Comparison of ENCODE assay signal across 8 cellular contexts in genomic region chr1:20717452-20718342, GRCh38. TPM values are rescaled to one million over a fixed set of nuclear protein-coding genes. Genes with fewer than 3 reads are reported as not detected.
DNase-seq lines count a peak whose midpoint lies in the region; ATAC-seq and TF ChIP-seq lines count a peak whose summit lies in the region.

Gene KIF17 (minus strand): TSS chr1:20718007. CDS start chr1:20717706, 301 bp downstream.

- TF ChIP-seq POLR2A in suprapubic skin (IDR thresholded peaks at IDR 0.05) = no peak

- H3K4me3 Mint-ChIP-seq in activated T-helper 1 cell treated with anti-CD3 and anti-CD28 coated beads, Interleukin-12 subunit alpha, Interleukin-12 subunit beta, Interleukin-2, Interleukin-4 antibody, amounts not matched to agents 30 ng/mL and 10 ng/mL and 1 ng/mL, durations not matched to agents 14 hours and 24 hours and 36 hours = peak within 1 kb of the TSS; percentile 60
- peak within 1 kb of the TSS; percentile 76 for H3K4me3 Mint-ChIP-seq in natural killer cell treated with Interleukin-12 subunit alpha and Interleukin-12 subunit beta and Interleukin-15 and Interleukin-18, amount 100 ng/mL, for 72 hours

- H3K4me3 ChIP-seq in A673 (ENCODE audit: low read depth, low read length, poor library complexity, severe bottlenecking) (peak within 1 kb of the TSS; percentile 50), OCI-LY3 (ENCODE audit: low read length) (0 out of 2 replicates have a peak within 1 kb of the TSS, but pooled peaks have one; percentile 13), fibroblast of lung (replicated peaks in 1 of 4; ENCODE audit: control extremely low read depth in 1 of 4, insufficient read depth in 1 of 4, low read depth in 3 of 4, low read length in 4 of 4) (peak within 1 kb of the TSS in 3 of 4 experiments; percentile 9 to 52 (median 26)), suprapubic skin (peak within 1 kb of the TSS; percentile 49)

- no peak within 1 kb of the TSS for H2AFZ ChIP-seq in OCI-LY3 (ENCODE audit: low read depth, low read length)
- peak within 1 kb of the TSS; percentile 41 for H2AFZ ChIP-seq in fibroblast of lung (ENCODE audit: low read length)

- BruUV-seq in A673 (replicated peaks; lab: Mats Ljungman, UMichigan) = no TSS peak

- H3K4me2 ChIP-seq in OCI-LY3 (ENCODE audit: low read length) (peak within 1 kb of the TSS; percentile 17; the same call in 1 of the 2 replicates), fibroblast of lung (ENCODE audit: extremely low read depth, insufficient read depth, low read length) (peak within 1 kb of the TSS; percentile 51)

- CTCF ChIA-PET in A673 (lab: Charles Lee) = interaction anchor here (1.2 kb wide), 1 partner anchor 21 kb away, joined by 4 read pairs; no protein-coding TSS in a partner anchor

- no peak for TF ChIP-seq EP300 in suprapubic skin (IDR thresholded peaks at IDR 0.05)

- H3K27me3 Mint-ChIP-seq in activated T-helper 1 cell treated with anti-CD3 and anti-CD28 coated beads, Interleukin-12 subunit alpha, Interleukin-12 subunit beta, Interleukin-2, Interleukin-4 antibody, amounts not matched to agents 30 ng/mL and 10 ng/mL and 1 ng/mL, durations not matched to agents 14 hours and 24 hours and 36 hours (ENCODE audit: insufficient read depth) = peaks cover 38% of the 10 kb centered on the region
- H3K27me3 Mint-ChIP-seq in natural killer cell treated with Interleukin-12 subunit alpha and Interleukin-12 subunit beta and Interleukin-15 and Interleukin-18, amount 100 ng/mL, for 72 hours = peaks cover 13 to 20% of the 10 kb centered on the region in 2 donors

- no peaks in the 10 kb centered on the region for H3K4me1 ChIP-seq in A673 (ENCODE audit: insufficient read depth, low read length, poor library complexity, severe bottlenecking)
- H3K4me1 ChIP-seq in OCI-LY3 (ENCODE audit: low read length) = no peaks in the 10 kb centered on the region
- peaks cover 2% of the 10 kb centered on the region for H3K4me1 ChIP-seq in fibroblast of lung (ENCODE audit: control insufficient read depth, extremely low read depth, insufficient read depth, low read length)
- peaks cover 14% of the 10 kb centered on the region for H3K4me1 ChIP-seq in suprapubic skin

- H3K9me3 Mint-ChIP-seq in activated T-helper 1 cell treated with anti-CD3 and anti-CD28 coated beads, Interleukin-12 subunit alpha, Interleukin-12 subunit beta, Interleukin-2, Interleukin-4 antibody, amounts not matched to agents 30 ng/mL and 10 ng/mL and 1 ng/mL, durations not matched to agents 14 hours and 24 hours and 36 hours = no peaks in the 10 kb centered on the region
- H3K9me3 Mint-ChIP-seq in natural killer cell treated with Interleukin-12 subunit alpha and Interleukin-12 subunit beta and Interleukin-15 and Interleukin-18, amount 100 ng/mL, for 72 hours = no peaks in the 10 kb centered on the region

- TF ChIP-seq CTCF in A673 (conservative IDR thresholded peaks at IDR 0.05; ENCODE audit: low read depth, low read length) = no peak
- no peak for TF ChIP-seq CTCF in GM13976 (IDR thresholded peaks at IDR 0.05; ENCODE audit: borderline replicate concordance, control extremely low read depth, extremely low read depth, insufficient read depth, missing control alignments)
- no peak for TF ChIP-seq CTCF in OCI-LY3 (IDR thresholded peaks at IDR 0.05; ENCODE audit: low read depth, low read length)
- TF ChIP-seq CTCF in fibroblast of lung (conservative IDR thresholded peaks at IDR 0.05 in 1 of 2, IDR thresholded peaks at IDR 0.05 in 1 of 2; ENCODE audit: low read depth in 1 of 2, low read length in 2 of 2) = no peak
- TF ChIP-seq CTCF in suprapubic skin (IDR thresholded peaks at IDR 0.05) = no peak

- peak; percentile 69 to 84 for ATAC-seq in natural killer cell treated with Interleukin-12 subunit alpha and Interleukin-12 subunit beta and Interleukin-15 and Interleukin-18, amount 100 ng/mL, for 72 hours
- no peak for ATAC-seq in HG02840 (IDR thresholded peaks at IDR 0.05; ENCODE audit: low FRiP score, unreplicated experiment)

- POLR2A ChIA-PET in A673 (lab: Charles Lee; ENCODE audit: low non-redundant PET) = interaction anchor here (0.6 to 0.7 kb wide), 2 partner anchors 21 to 104 kb away, joined by 3 to 4 read pairs; no protein-coding TSS in a partner anchor

- H4K20me1 ChIP-seq in OCI-LY3 (ENCODE audit: insufficient read depth, low read length) (no peaks in the 10 kb centered on the region), fibroblast of lung (ENCODE audit: control insufficient read depth, extremely low read depth, insufficient read depth, low read length) (no peaks in the 10 kb centered on the region)

- in situ Hi-C loops in GM13976 (cut with MboI; ENCODE audit: low sequenced_read_pairs, unreplicated experiment) = no loop called here

- 4% methylated on average over 14 of the region's 112 CpGs for WGBS in suprapubic skin

- H3K27ac ChIP-seq in A673 (ENCODE audit: low read depth, low read length, poor library complexity, severe bottlenecking) = no peak within 1 kb of the TSS
- no peak within 1 kb of the TSS for H3K27ac ChIP-seq in OCI-LY3 (ENCODE audit: low read length)
- H3K27ac ChIP-seq in fibroblast of lung (ENCODE audit: insufficient read depth, low read length) = no peak within 1 kb of the TSS
- no peak within 1 kb of the TSS for H3K27ac ChIP-seq in suprapubic skin

- H3K9me3 ChIP-seq in A673 (ENCODE audit: low read depth, low read length, poor library complexity, severe bottlenecking) (no peaks in the 10 kb centered on the region), OCI-LY3 (ENCODE audit: insufficient read depth, low read length) (no peaks in the 10 kb centered on the region), fibroblast of lung (ENCODE audit: control insufficient read depth, insufficient read depth, low read depth, low read length) (no peaks in the 10 kb centered on the region), suprapubic skin (no peaks in the 10 kb centered on the region)

- no peaks in the 10 kb centered on the region for H3K36me3 Mint-ChIP-seq in activated T-helper 1 cell treated with anti-CD3 and anti-CD28 coated beads, Interleukin-12 subunit alpha, Interleukin-12 subunit beta, Interleukin-2, Interleukin-4 antibody, amounts not matched to agents 30 ng/mL and 10 ng/mL and 1 ng/mL, durations not matched to agents 14 hours and 24 hours and 36 hours (ENCODE audit: low read depth)
- no peaks in the 10 kb centered on the region for H3K36me3 Mint-ChIP-seq in natural killer cell treated with Interleukin-12 subunit alpha and Interleukin-12 subunit beta and Interleukin-15 and Interleukin-18, amount 100 ng/mL, for 72 hours

- H3K27me3 ChIP-seq in A673 (replicated peaks; ENCODE audit: insufficient read depth, low read depth, low read length, poor library complexity) (no peaks in the 10 kb centered on the region), OCI-LY3 (ENCODE audit: low read depth, low read length) (no peaks in the 10 kb centered on the region), fibroblast of lung (ENCODE audit: control insufficient read depth, insufficient read depth, low read length) (no peaks in the 10 kb centered on the region), suprapubic skin (peaks cover 20% of the 10 kb centered on the region)

- peaks cover 9% of the 10 kb centered on the region for H3K4me1 Mint-ChIP-seq in activated T-helper 1 cell treated with anti-CD3 and anti-CD28 coated beads, Interleukin-12 subunit alpha, Interleukin-12 subunit beta, Interleukin-2, Interleukin-4 antibody, amounts not matched to agents 30 ng/mL and 10 ng/mL and 1 ng/mL, durations not matched to agents 14 hours and 24 hours and 36 hours (ENCODE audit: low read depth)
- H3K4me1 Mint-ChIP-seq in natural killer cell treated with Interleukin-12 subunit alpha and Interleukin-12 subunit beta and Interleukin-15 and Interleukin-18, amount 100 ng/mL, for 72 hours (ENCODE audit: low read depth in 2 of 2) = peaks cover 6 to 10% of the 10 kb centered on the region in 2 donors

- DNase-seq in A673 (ENCODE audit: low spot score) = peak; percentile 80
- DNase-seq in GM13976 (ENCODE audit: low spot score) = peak; percentile 87
- peak; percentile 61 for DNase-seq in activated T-helper 1 cell treated with anti-CD3 and anti-CD28 coated beads, Interleukin-12 subunit alpha, Interleukin-12 subunit beta, Interleukin-2, Interleukin-4 antibody, amounts not matched to agents 30 ng/mL and 10 ng/mL and 1 ng/mL, durations not matched to agents 14 hours and 24 hours and 36 hours (ENCODE audit: low spot score)
- peak; percentile 69 to 78 for DNase-seq in fibroblast of lung (ENCODE audit: low read depth in 2 of 2)
- peak; percentile 80 for DNase-seq in natural killer cell treated with Interleukin-12 subunit alpha and Interleukin-12 subunit beta and Interleukin-15 and Interleukin-18, amount 100 ng/mL, for 72 hours (ENCODE audit: low spot score)
- peak in 1 of 2 donors; percentile 78 for DNase-seq in suprapubic skin (ENCODE audit: low spot score in 2 of 2)

- H3K36me3 ChIP-seq in A673 (ENCODE audit: insufficient read depth, low read length, poor library complexity, severe bottlenecking) (no peaks in the 10 kb centered on the region), OCI-LY3 (replicated peaks; ENCODE audit: low read depth, low read length) (no peaks in the 10 kb centered on the region), fibroblast of lung (ENCODE audit: control insufficient read depth, insufficient read depth, low read length) (peaks cover 2% of the 10 kb centered on the region), suprapubic skin (no peaks in the 10 kb centered on the region)

- H3K27ac Mint-ChIP-seq in activated T-helper 1 cell treated with anti-CD3 and anti-CD28 coated beads, Interleukin-12 subunit alpha, Interleukin-12 subunit beta, Interleukin-2, Interleukin-4 antibody, amounts not matched to agents 30 ng/mL and 10 ng/mL and 1 ng/mL, durations not matched to agents 14 hours and 24 hours and 36 hours = no peak within 1 kb of the TSS
- no peak within 1 kb of the TSS for H3K27ac Mint-ChIP-seq in natural killer cell treated with Interleukin-12 subunit alpha and Interleukin-12 subunit beta and Interleukin-15 and Interleukin-18, amount 100 ng/mL, for 72 hours

- H3K79me2 ChIP-seq in OCI-LY3 (ENCODE audit: low read length) = no peaks in the 10 kb centered on the region
- no peaks in the 10 kb centered on the region for H3K79me2 ChIP-seq in fibroblast of lung (ENCODE audit: control insufficient read depth, insufficient read depth, low read length)

- intact Hi-C loops in A673 (cut with micrococcal nuclease; ENCODE audit: unreplicated experiment) = no loop called here
- intact Hi-C loops in activated T-helper 1 cell treated with anti-CD3 and anti-CD28 coated beads, Interleukin-12 subunit alpha, Interleukin-12 subunit beta, Interleukin-2, Interleukin-4 antibody, amounts not matched to agents 30 ng/mL and 10 ng/mL and 1 ng/mL, durations not matched to agents 14 hours and 24 hours and 36 hours (cut with micrococcal nuclease) = no loop called here

- H3K9ac ChIP-seq in OCI-LY3 (ENCODE audit: low read length) (no peak within 1 kb of the TSS), fibroblast of lung (ENCODE audit: insufficient read depth, low read length) (peak within 1 kb of the TSS; percentile 53)

RNA-seq across cellular contexts. Expression of gene KIF17, which starts in this region (rescaled TPM):
- total RNA-seq in A673 (2021) = 0.28 and 0.71 TPM in 2 replicates
- total RNA-seq in activated T-helper 1 cell treated with anti-CD3 and anti-CD28 coated beads, Interleukin-12 subunit alpha, Interleukin-12 subunit beta, Interleukin-2, Interleukin-4 antibody, amounts not matched to agents 30 ng/mL and 10 ng/mL and 1 ng/mL, durations not matched to agents 14 hours and 24 hours and 36 hours = not detected in 2 replicates
- 1.3 and 1.8 TPM in 2 replicates for total RNA-seq in fibroblast of lung
- polyA plus RNA-seq in fibroblast of lung = 1.4 and 3.0 TPM in 2 replicates
- polyA plus RNA-seq in fibroblast of lung (2012) = 1.2 and 4.0 TPM in 2 replicates
- polyA minus RNA-seq in fibroblast of lung (ENCODE audit: low replicate concordance) = 3.0 and 4.2 TPM in 2 replicates
- not detected for total RNA-seq in natural killer cell treated with Interleukin-12 subunit alpha and Interleukin-12 subunit beta and Interleukin-15 and Interleukin-18, amount 100 ng/mL, for 72 hours
- 1 to 10 TPM in 3 of 4 donors, under 1 TPM in 1; 0.76 to 5.6 (median 2.1) TPM for total RNA-seq in suprapubic skin

Comparison
In these comparisons a context has a peak if more than half of its experiments do, and no peak if none do; other contexts are left out.
1. Peak in DNase-seq and H3K4me3 ChIP-seq in A673; RNA of the gene not detected or under 1 TPM.
2. Peak in DNase-seq in activated T-helper 1 cell treated with anti-CD3 and anti-CD28 coated beads, Interleukin-12 subunit alpha, Interleukin-12 subunit beta, Interleukin-2, Interleukin-4 antibody, amounts not matched to agents 30 ng/mL and 10 ng/mL and 1 ng/mL, durations not matched to agents 14 hours and 24 hours and 36 hours; RNA of the gene not detected or under 1 TPM.
3. Peak in DNase-seq and ATAC-seq in natural killer cell treated with Interleukin-12 subunit alpha and Interleukin-12 subunit beta and Interleukin-15 and Interleukin-18, amount 100 ng/mL, for 72 hours; RNA of the gene not detected or under 1 TPM.